ENCODE assay signal across 9 cellular contexts in the genomic region with DNA sequence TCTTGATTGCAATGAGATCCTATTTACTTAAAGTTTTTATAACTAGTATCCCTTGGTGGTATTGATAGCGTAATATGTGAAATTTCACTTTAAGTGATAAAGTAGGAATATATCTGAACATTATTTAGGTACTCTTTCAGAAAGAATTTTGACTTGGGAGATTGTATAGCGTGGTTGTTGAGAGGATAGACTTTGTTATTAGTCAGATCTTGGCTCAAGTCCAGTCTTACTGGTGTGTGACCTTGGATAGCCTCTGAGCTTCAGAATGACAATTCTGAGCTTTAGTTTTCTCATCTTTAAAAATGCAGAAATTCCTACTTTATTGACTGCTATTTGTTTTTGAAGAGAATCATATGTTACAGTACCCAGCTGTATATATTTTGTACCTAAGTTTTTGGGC. TPM values are rescaled to one million over a fixed set of nuclear protein-coding genes. Genes with fewer than 3 reads are reported as not detected.
DNase-seq lines count a peak whose midpoint lies in the region; FAIRE-seq and TF ChIP-seq lines count a peak whose summit lies in the region.
"Had no signal": no experiment of that assay in that cellular context is flagged by ENCODE, and none has a peak within 500 bp of the region (broad histone marks: within the 10 kb centered on the region; RNA-seq: fewer than 3 reads in every experiment).

No MANE protein-coding gene starts in this region.

- intact Hi-C loops in ascending aorta (cut with DNase I) = no loop called here

- DNase-seq in DMS153 (lab: John Stamatoyannopoulos, UW) (peak; percentile 6), DMS153 treated with DMSO at 0.1 percent for 48 hours (lab: John Stamatoyannopoulos, UW; ENCODE audit: unreplicated experiment) (no peak), RCC 7860 (ENCODE audit: low spot score) (peak; percentile 61), fibroblast of gingiva (ENCODE audit: low read depth) (peak; percentile 37), putamen (ENCODE audit: low spot score) (peak; percentile 14), ascending aorta (ENCODE audit: low spot score in 2 of 2) (no peak), middle frontal gyrus (ENCODE audit: extremely low spot score, low spot score) (no peak), NCI-H1417 (lab: John Stamatoyannopoulos, UW) (no peak)

- FAIRE-seq in RCC 7860 (lab: Jason Lieb, UNC) = peak; percentile 90

- peaks cover 8 to 21% of the 10 kb centered on the region in 2 donors for H3K36me3 ChIP-seq in ascending aorta

- no peak for TF ChIP-seq CTCF in ascending aorta (IDR thresholded peaks at IDR 0.05)

- H3K27me3 ChIP-seq in ascending aorta = no peaks in the 10 kb centered on the region

- H3K4me3 ChIP-seq in ascending aorta = no peak overlapping the region

- no peaks in the 10 kb centered on the region for H3K4me1 ChIP-seq in ascending aorta

- no peaks in the 10 kb centered on the region for H3K9me3 ChIP-seq in ascending aorta

- no peak overlapping the region for H3K27ac ChIP-seq in ascending aorta
- H3K27ac ChIP-seq: 22Rv1 had no signal

RNA-seq across cellular contexts. Expression of a gene that starts 32.6 kb away (rescaled TPM):
- total RNA-seq in ascending aorta = 24.5 TPM

Comparison
In these comparisons a context has a peak if more than half of its experiments do, and no peak if none do; other contexts are left out.
1. DNase-seq: peak in DMS153 (single experiment), RCC 7860 (single experiment), fibroblast of gingiva (single experiment) and putamen (single experiment); none in DMS153 treated with DMSO at 0.1 percent for 48 hours (single experiment), ascending aorta (0 of 2), middle frontal gyrus (single experiment) and NCI-H1417 (0 of 3).